14 cellular contexts compared by ENCODE assay signal in genomic region chrX:68488657-68489056, GRCh38. TPM values are rescaled to one million over a fixed set of nuclear protein-coding genes. Genes with fewer than 3 reads are reported as not detected.
"Had no signal": no experiment of that assay in that cellular context is flagged by ENCODE, and none has a peak within 500 bp of the region (broad histone marks: within the 10 kb centered on the region; RNA-seq: fewer than 3 reads in every experiment).

No MANE protein-coding gene starts in this region.

- H3K4me1 Mint-ChIP-seq: activated T-helper 17 cell treated with anti-CD3 and anti-CD28 coated beads, Interleukin-2, amount 50 U/mL, for 72 hours; natural killer cell; WTC11 had no signal

- H3K27ac Mint-ChIP-seq: activated CD4-positive, alpha-beta T cell treated with anti-CD3 and anti-CD28 coated beads, Interleukin-2, amount 10 ng/mL, durations not matched to agents 24 days and 14 days; activated naive CD4-positive, alpha-beta T cell treated with anti-CD3 and anti-CD28 coated beads for 36 hours; activated T-helper 17 cell treated with anti-CD3 and anti-CD28 coated beads, Interleukin-2, amount 50 U/mL, for 72 hours; natural killer cell; T-helper 1 cell treated with Interleukin-12 subunit alpha and Interleukin-12 subunit beta and Interleukin-4 antibody, amounts not matched to agents 30 μg/mL and 1 μg/mL, for 36 hours; WTC11 had no signal

- H3K36me3 Mint-ChIP-seq: natural killer cell, WTC11 had no signal

- H3K27me3 ChIP-seq: gastroesophageal sphincter, right atrium auricular region, upper lobe of left lung had no signal

- H3K4me3 ChIP-seq: gastroesophageal sphincter, right atrium auricular region, upper lobe of left lung had no signal

- H3K36me3 ChIP-seq: gastroesophageal sphincter, right atrium auricular region, upper lobe of left lung had no signal

- ATAC-seq: activated T-helper 17 cell treated with anti-CD3 and anti-CD28 coated beads, Interleukin-2, amount 50 U/mL, for 72 hours; gastroesophageal sphincter; natural killer cell; WTC11 had no signal

- H3K27ac ChIP-seq: gastroesophageal sphincter, right atrium auricular region, upper lobe of left lung had no signal

- H3K4me3 Mint-ChIP-seq: activated CD4-positive, alpha-beta T cell treated with anti-CD3 and anti-CD28 coated beads, Interleukin-2, amount 10 ng/mL, durations not matched to agents 24 days and 14 days; activated naive CD4-positive, alpha-beta T cell treated with anti-CD3 and anti-CD28 coated beads for 36 hours; activated T-helper 17 cell treated with anti-CD3 and anti-CD28 coated beads, Interleukin-2, amount 50 U/mL, for 72 hours; natural killer cell; T-helper 1 cell treated with Interleukin-12 subunit alpha and Interleukin-12 subunit beta and Interleukin-4 antibody, amounts not matched to agents 30 μg/mL and 1 μg/mL, for 36 hours; WTC11 had no signal

- H3K9me3 ChIP-seq: gastroesophageal sphincter, right atrium auricular region, upper lobe of left lung had no signal

- H3K9me3 Mint-ChIP-seq: activated CD4-positive, alpha-beta T cell treated with anti-CD3 and anti-CD28 coated beads, Interleukin-2, amount 10 ng/mL, durations not matched to agents 24 days and 14 days; activated naive CD4-positive, alpha-beta T cell treated with anti-CD3 and anti-CD28 coated beads for 36 hours; activated T-helper 17 cell treated with anti-CD3 and anti-CD28 coated beads, Interleukin-2, amount 50 U/mL, for 72 hours; natural killer cell; T-helper 1 cell treated with Interleukin-12 subunit alpha and Interleukin-12 subunit beta and Interleukin-4 antibody, amounts not matched to agents 30 μg/mL and 1 μg/mL, for 36 hours; WTC11 had no signal

- H3K4me1 ChIP-seq: gastroesophageal sphincter, right atrium auricular region, upper lobe of left lung had no signal

- DNase-seq: activated CD4-positive, alpha-beta T cell treated with anti-CD3 and anti-CD28 coated beads, Interleukin-2, amount 10 ng/mL, durations not matched to agents 24 days and 14 days; activated CD8-positive, alpha-beta memory T cell treated with anti-CD3 and anti-CD28 coated beads for 24 hours; activated naive CD4-positive, alpha-beta T cell treated with anti-CD3 and anti-CD28 coated beads for 36 hours; central memory CD4-positive, alpha-beta T cell; effector memory CD4-positive, alpha-beta T cell; natural killer cell; posterior cingulate gyrus; stimulated activated naive CD4-positive, alpha-beta T cell had no signal

- H3K27me3 Mint-ChIP-seq: activated CD4-positive, alpha-beta T cell treated with anti-CD3 and anti-CD28 coated beads, Interleukin-2, amount 10 ng/mL, durations not matched to agents 24 days and 14 days; activated T-helper 17 cell treated with anti-CD3 and anti-CD28 coated beads, Interleukin-2, amount 50 U/mL, for 72 hours had no signal

RNA-seq across cellular contexts. Expression of gene OPHN1, which starts 55.4 kb away (rescaled TPM):
- total RNA-seq: activated naive CD4-positive, alpha-beta T cell treated with anti-CD3 and anti-CD28 coated beads for 36 hours had no signal
